Comparison of ENCODE assay signal across 1 cellular context in the genomic region with DNA sequence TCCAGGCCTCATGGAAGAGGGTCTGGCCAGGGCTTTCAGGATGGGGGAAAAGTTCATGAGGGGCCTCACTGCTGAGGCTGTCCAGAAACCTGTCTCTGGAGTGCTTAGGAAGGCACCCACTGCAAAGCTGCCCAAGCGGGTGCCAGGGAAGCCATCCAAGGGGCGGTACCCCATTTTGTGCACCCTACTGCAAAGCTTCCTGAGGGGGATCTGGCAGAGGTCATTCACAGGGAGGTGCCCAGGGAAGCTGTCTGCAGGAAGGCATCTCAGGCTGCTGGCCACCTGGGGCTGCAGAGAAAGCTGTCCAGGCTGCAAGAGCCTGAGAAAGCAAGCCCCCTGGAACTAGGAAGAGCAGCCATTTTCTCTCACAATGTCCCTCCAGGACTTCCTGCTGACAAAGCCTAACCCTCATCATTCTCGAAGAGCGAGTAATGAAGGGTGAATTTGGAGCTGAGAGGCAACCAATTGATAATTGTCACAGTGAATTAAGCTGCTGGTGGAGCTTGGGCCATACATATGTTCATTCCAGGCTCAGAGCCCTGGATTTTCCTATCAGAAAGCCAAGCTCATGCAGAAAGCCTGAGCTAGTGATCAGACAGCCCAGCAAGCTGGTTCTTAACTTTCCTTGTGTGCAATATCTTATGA.
TF ChIP-seq lines count a peak whose summit lies in the region.

No MANE protein-coding gene starts in this region.

TF ChIP-seq in HCT116, 20 proteins besides CTCF, POLR2A, EP300 and RAD21 (continued from another document):
- TF ChIP-seq, protein P1, sequence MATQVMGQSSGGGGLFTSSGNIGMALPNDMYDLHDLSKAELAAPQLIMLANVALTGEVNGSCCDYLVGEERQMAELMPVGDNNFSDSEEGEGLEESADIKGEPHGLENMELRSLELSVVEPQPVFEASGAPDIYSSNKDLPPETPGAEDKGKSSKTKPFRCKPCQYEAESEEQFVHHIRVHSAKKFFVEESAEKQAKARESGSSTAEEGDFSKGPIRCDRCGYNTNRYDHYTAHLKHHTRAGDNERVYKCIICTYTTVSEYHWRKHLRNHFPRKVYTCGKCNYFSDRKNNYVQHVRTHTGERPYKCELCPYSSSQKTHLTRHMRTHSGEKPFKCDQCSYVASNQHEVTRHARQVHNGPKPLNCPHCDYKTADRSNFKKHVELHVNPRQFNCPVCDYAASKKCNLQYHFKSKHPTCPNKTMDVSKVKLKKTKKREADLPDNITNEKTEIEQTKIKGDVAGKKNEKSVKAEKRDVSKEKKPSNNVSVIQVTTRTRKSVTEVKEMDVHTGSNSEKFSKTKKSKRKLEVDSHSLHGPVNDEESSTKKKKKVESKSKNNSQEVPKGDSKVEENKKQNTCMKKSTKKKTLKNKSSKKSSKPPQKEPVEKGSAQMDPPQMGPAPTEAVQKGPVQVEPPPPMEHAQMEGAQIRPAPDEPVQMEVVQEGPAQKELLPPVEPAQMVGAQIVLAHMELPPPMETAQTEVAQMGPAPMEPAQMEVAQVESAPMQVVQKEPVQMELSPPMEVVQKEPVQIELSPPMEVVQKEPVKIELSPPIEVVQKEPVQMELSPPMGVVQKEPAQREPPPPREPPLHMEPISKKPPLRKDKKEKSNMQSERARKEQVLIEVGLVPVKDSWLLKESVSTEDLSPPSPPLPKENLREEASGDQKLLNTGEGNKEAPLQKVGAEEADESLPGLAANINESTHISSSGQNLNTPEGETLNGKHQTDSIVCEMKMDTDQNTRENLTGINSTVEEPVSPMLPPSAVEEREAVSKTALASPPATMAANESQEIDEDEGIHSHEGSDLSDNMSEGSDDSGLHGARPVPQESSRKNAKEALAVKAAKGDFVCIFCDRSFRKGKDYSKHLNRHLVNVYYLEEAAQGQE (IDR thresholded peaks at IDR 0.05; ENCODE audit: low read depth), result no peak
- TF ChIP-seq, protein P2, sequence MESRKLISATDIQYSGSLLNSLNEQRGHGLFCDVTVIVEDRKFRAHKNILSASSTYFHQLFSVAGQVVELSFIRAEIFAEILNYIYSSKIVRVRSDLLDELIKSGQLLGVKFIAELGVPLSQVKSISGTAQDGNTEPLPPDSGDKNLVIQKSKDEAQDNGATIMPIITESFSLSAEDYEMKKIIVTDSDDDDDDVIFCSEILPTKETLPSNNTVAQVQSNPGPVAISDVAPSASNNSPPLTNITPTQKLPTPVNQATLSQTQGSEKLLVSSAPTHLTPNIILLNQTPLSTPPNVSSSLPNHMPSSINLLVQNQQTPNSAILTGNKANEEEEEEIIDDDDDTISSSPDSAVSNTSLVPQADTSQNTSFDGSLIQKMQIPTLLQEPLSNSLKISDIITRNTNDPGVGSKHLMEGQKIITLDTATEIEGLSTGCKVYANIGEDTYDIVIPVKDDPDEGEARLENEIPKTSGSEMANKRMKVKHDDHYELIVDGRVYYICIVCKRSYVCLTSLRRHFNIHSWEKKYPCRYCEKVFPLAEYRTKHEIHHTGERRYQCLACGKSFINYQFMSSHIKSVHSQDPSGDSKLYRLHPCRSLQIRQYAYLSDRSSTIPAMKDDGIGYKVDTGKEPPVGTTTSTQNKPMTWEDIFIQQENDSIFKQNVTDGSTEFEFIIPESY (IDR thresholded peaks at IDR 0.05; ENCODE audit: extremely low read depth, insufficient replicate concordance, low read length), result no peak
- no peak for TF ChIP-seq EZH2phosphoT487 (IDR thresholded peaks at IDR 0.05; ENCODE audit: borderline replicate concordance)
- no peak for TF ChIP-seq ELF1 (IDR thresholded peaks at IDR 0.05; ENCODE audit: borderline replicate concordance, low read depth)
- TF ChIP-seq, protein P3, sequence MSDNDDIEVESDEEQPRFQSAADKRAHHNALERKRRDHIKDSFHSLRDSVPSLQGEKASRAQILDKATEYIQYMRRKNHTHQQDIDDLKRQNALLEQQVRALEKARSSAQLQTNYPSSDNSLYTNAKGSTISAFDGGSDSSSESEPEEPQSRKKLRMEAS (IDR thresholded peaks at IDR 0.05), result no peak
- no peak for TF ChIP-seq SRF (IDR thresholded peaks at IDR 0.05; ENCODE audit: low read depth)
- no peak for TF ChIP-seq JUND (IDR thresholded peaks at IDR 0.05)
